Comparison of ENCODE assay signal across 16 cellular contexts in genomic region chr22:33812578-33812977, GRCh38.
"Had no signal": no experiment of that assay in that cellular context is flagged by ENCODE, and none has a peak within 500 bp of the region (broad histone marks: within the 10 kb centered on the region; RNA-seq: fewer than 3 reads in every experiment).

No MANE protein-coding gene starts in this region.

- H3K27me3 ChIP-seq: breast epithelium, ovary, testis had no signal

- H3K9ac ChIP-seq: SK-N-SH had no signal

- H3K4me1 ChIP-seq: breast epithelium, testis had no signal

- H3K36me3 Mint-ChIP-seq: activated naive CD8-positive, alpha-beta T cell treated with anti-CD3 and anti-CD28 coated beads, Interleukin-2, amount 10 ng/mL, durations not matched to agents 7 days and 5 days had no signal

- ATAC-seq: stimulated activated naive CD8-positive, alpha-beta T cell treated with anti-CD3 and anti-CD28 coated beads, Interleukin-15, amount 100 ng/mL, for 72 hours had no signal

- H3K4me1 Mint-ChIP-seq: activated naive CD8-positive, alpha-beta T cell treated with anti-CD3 and anti-CD28 coated beads, Interleukin-2, amount 10 ng/mL, durations not matched to agents 7 days and 5 days; stimulated activated naive CD8-positive, alpha-beta T cell treated with anti-CD3 and anti-CD28 coated beads, Interleukin-15, amount 100 ng/mL, for 72 hours had no signal

- H3K9me3 ChIP-seq: breast epithelium, ovary, testis had no signal

- H3K4me3 ChIP-seq: breast epithelium, ovary, skin epidermis, testis had no signal

- H3K27me3 Mint-ChIP-seq: activated naive CD8-positive, alpha-beta T cell treated with anti-CD3 and anti-CD28 coated beads, Interleukin-2, amount 10 ng/mL, durations not matched to agents 7 days and 5 days; dendritic cell treated with granulocyte-macrophage colony-stimulating factor and Interleukin-4, amounts not matched to agents 40 ng/mL and 50 ng/mL, for 4 days; stimulated activated naive CD8-positive, alpha-beta T cell treated with anti-CD3 and anti-CD28 coated beads, Interleukin-15, amount 100 ng/mL, for 72 hours had no signal

- H3K36me3 ChIP-seq: breast epithelium, ovary had no signal

- H3K4me3 Mint-ChIP-seq: activated naive CD8-positive, alpha-beta T cell treated with anti-CD3 and anti-CD28 coated beads, Interleukin-2, amount 10 ng/mL, durations not matched to agents 7 days and 5 days; dendritic cell treated with granulocyte-macrophage colony-stimulating factor and Interleukin-4, amounts not matched to agents 40 ng/mL and 50 ng/mL, for 4 days; stimulated activated naive CD8-positive, alpha-beta T cell treated with anti-CD3 and anti-CD28 coated beads, Interleukin-15, amount 100 ng/mL, for 72 hours had no signal

- H3K27ac ChIP-seq: ovary, testis had no signal

- FAIRE-seq: islet of Langerhans had no signal

- H3K27ac Mint-ChIP-seq: activated naive CD8-positive, alpha-beta T cell treated with anti-CD3 and anti-CD28 coated beads, Interleukin-2, amount 10 ng/mL, durations not matched to agents 7 days and 5 days; dendritic cell treated with granulocyte-macrophage colony-stimulating factor and Interleukin-4, amounts not matched to agents 40 ng/mL and 50 ng/mL, for 4 days; stimulated activated naive CD8-positive, alpha-beta T cell treated with anti-CD3 and anti-CD28 coated beads, Interleukin-15, amount 100 ng/mL, for 72 hours had no signal

- H3K4me2 ChIP-seq: SK-N-SH had no signal

- DNase-seq: activated CD4-positive, CD25-positive, alpha-beta regulatory T cell treated with anti-CD3 and anti-CD28 coated beads, Interleukin-2, amount 50 U/mL, for 72 hours; activated naive CD4-positive, alpha-beta T cell; activated naive CD8-positive, alpha-beta T cell treated with anti-CD3 and anti-CD28 coated beads, Interleukin-2, amount 10 ng/mL, durations not matched to agents 7 days and 5 days; aorta; effector memory CD4-positive, alpha-beta T cell; foreskin melanocyte; ovary; SK-N-SH; stimulated activated naive CD8-positive, alpha-beta T cell treated with anti-CD3 and anti-CD28 coated beads, Interleukin-15, amount 100 ng/mL, for 72 hours; T-helper 1 cell; T1000; testis had no signal
